ENCODE assay signal across 2 cellular contexts in the genomic region with DNA sequence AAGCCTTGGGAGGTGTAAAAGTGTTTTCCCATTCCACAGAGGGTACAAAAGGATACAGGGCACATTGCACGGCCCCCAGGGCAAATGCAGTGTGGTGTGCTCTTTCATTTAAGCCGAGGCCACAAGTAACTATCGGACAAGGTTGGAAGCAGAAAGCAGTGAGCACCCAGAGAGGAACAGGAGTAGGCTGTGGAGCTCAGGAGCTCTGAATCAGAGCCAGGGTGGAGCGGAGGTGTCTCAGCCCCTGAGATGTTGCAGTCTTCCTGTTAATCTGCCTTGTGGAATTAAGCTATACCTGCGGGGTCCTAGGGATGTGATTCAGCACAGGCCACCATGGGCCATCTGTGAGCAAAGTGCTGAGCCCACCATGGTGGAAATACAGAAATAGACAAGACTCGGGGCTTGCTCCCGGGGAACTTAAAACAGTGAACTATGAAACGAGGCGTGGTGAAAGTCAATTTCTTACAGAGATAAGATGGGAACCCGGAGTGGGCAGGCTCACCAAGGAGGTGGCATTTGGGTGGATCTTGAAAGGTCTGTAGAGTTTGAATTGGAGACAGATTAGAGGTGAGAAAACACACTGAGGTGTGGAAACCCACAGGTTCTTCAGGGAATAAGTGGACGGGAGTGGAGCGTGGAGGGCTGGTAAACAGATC.
TF ChIP-seq lines count a peak whose summit lies in the region.

No MANE protein-coding gene starts in this region.

TF ChIP-seq in A549, 52 proteins besides CTCF, POLR2A, EP300 and RAD21 (continued from another document):
- TF ChIP-seq, protein P1, sequence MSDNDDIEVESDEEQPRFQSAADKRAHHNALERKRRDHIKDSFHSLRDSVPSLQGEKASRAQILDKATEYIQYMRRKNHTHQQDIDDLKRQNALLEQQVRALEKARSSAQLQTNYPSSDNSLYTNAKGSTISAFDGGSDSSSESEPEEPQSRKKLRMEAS (IDR thresholded peaks at IDR 0.05) = no peak
- TF ChIP-seq, protein P2, sequence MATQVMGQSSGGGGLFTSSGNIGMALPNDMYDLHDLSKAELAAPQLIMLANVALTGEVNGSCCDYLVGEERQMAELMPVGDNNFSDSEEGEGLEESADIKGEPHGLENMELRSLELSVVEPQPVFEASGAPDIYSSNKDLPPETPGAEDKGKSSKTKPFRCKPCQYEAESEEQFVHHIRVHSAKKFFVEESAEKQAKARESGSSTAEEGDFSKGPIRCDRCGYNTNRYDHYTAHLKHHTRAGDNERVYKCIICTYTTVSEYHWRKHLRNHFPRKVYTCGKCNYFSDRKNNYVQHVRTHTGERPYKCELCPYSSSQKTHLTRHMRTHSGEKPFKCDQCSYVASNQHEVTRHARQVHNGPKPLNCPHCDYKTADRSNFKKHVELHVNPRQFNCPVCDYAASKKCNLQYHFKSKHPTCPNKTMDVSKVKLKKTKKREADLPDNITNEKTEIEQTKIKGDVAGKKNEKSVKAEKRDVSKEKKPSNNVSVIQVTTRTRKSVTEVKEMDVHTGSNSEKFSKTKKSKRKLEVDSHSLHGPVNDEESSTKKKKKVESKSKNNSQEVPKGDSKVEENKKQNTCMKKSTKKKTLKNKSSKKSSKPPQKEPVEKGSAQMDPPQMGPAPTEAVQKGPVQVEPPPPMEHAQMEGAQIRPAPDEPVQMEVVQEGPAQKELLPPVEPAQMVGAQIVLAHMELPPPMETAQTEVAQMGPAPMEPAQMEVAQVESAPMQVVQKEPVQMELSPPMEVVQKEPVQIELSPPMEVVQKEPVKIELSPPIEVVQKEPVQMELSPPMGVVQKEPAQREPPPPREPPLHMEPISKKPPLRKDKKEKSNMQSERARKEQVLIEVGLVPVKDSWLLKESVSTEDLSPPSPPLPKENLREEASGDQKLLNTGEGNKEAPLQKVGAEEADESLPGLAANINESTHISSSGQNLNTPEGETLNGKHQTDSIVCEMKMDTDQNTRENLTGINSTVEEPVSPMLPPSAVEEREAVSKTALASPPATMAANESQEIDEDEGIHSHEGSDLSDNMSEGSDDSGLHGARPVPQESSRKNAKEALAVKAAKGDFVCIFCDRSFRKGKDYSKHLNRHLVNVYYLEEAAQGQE (IDR thresholded peaks at IDR 0.05) = no peak
- TF ChIP-seq CBX8 (IDR thresholded peaks at IDR 0.05) (no peak), ZNF302 (CRISPR knock-in tag; IDR thresholded peaks at IDR 0.05) (no peak), ZFP36 (IDR thresholded peaks at IDR 0.05; ENCODE audit: borderline replicate concordance, partially characterized antibody) (no peak), ZC3H11A (IDR thresholded peaks at IDR 0.05) (no peak), NFE2L2 (conservative IDR thresholded peaks at IDR 0.05; ENCODE audit: low read length) (no peak), MAFK (IDR thresholded peaks at IDR 0.05; ENCODE audit: partially characterized antibody) (no peak), MYC (IDR thresholded peaks at IDR 0.05; ENCODE audit: borderline replicate concordance, low read length) (no peak), TP53 (CRISPR knock-in tag; IDR thresholded peaks at IDR 0.05) (no peak), CHD4 (IDR thresholded peaks at IDR 0.05; ENCODE audit: borderline replicate concordance) (no peak), SMC3 (IDR thresholded peaks at IDR 0.05) (no peak), RFX5 (IDR thresholded peaks at IDR 0.05) (no peak), FOSL2 (IDR thresholded peaks at IDR 0.05) (no peak), FOSL2 (CRISPR knock-in tag; IDR thresholded peaks at IDR 0.05) (no peak)

TF ChIP-seq in endothelial cell of umbilical vein, 7 proteins besides CTCF, POLR2A, EP300 and RAD21 (continued from another document):
- TF ChIP-seq, protein P1 (IDR thresholded peaks at IDR 0.05; ENCODE audit: insufficient read depth, insufficient read length) = no peak
- no peak for TF ChIP-seq EZH2 (IDR thresholded peaks at IDR 0.05; ENCODE audit: borderline replicate concordance, low read depth, low read length, severe bottlenecking)
- no peak for TF ChIP-seq POLR2AphosphoS5 (IDR thresholded peaks at IDR 0.05; ENCODE audit: insufficient read depth, low read depth, low read length)
- TF ChIP-seq FOS (IDR thresholded peaks at IDR 0.05; ENCODE audit: borderline replicate concordance, insufficient read depth, low read length) = no peak
